Comparison of ENCODE assay signal across 33 cellular contexts in genomic region chr12:106254724-106255123, GRCh38. TPM values are rescaled to one million over a fixed set of nuclear protein-coding genes. Genes with fewer than 3 reads are reported as not detected.
DNase-seq lines count a peak whose midpoint lies in the region; ATAC-seq, FAIRE-seq and TF ChIP-seq lines count a peak whose summit lies in the region.
"Had no signal": no experiment of that assay in that cellular context is flagged by ENCODE, and none has a peak within 500 bp of the region (broad histone marks: within the 10 kb centered on the region; RNA-seq: fewer than 3 reads in every experiment).

No MANE protein-coding gene starts in this region.

- CTCF ChIA-PET in H1 (lab: Charles Lee; ENCODE audit: partially characterized antibody): interaction anchor here (0.8 to 2.9 kb wide), 5 partner anchors 25 to 664 kb away, joined by 3 to 17 read pairs (median 3); no protein-coding TSS in a partner anchor

- peaks cover 4% of the 10 kb centered on the region; the same call in 1 of the 2 replicates for H3K23me2 ChIP-seq in H1 (ENCODE audit: low read depth, low read length)

- no peak overlapping the region for H2BK20ac ChIP-seq in H1 (ENCODE audit: low read length)

- TF ChIP-seq POLR2A in H1 (IDR thresholded peaks at IDR 0.05; ENCODE audit: control extremely low read depth in 1 of 2, low read depth in 2 of 2, low read length in 2 of 2): no peak

- H3K27me3 Mint-ChIP-seq in activated CD4-positive, alpha-beta T cell treated with anti-CD3 and anti-CD28 coated beads, Interleukin-2, amount 10 ng/mL, durations not matched to agents 24 days and 14 days: peaks cover 4% of the 10 kb centered on the region
- H3K27me3 Mint-ChIP-seq: brain; stimulated activated naive CD8-positive, alpha-beta T cell treated with anti-CD3 and anti-CD28 coated beads, Interleukin-15, amount 100 ng/mL, for 72 hours had no signal

- H3K36me3 Mint-ChIP-seq in activated CD4-positive, alpha-beta T cell treated with anti-CD3 and anti-CD28 coated beads, Interleukin-2, amount 10 ng/mL, durations not matched to agents 24 days and 14 days (ENCODE audit: low read depth): no peaks in the 10 kb centered on the region
- H3K36me3 Mint-ChIP-seq: activated naive CD4-positive, alpha-beta T cell treated with anti-CD3 and anti-CD28 coated beads, Interleukin-2, amount 10 ng/mL, durations not matched to agents 7 days and 5 days; brain had no signal

- FAIRE-seq in H1 (lab: Jason Lieb, UNC): peak; percentile 78
- FAIRE-seq: frontal cortex, islet of Langerhans had no signal

- no peak overlapping the region; a peak in 1 of 7 replicates for H3K9ac ChIP-seq in H1 (replicated peaks in 1 of 4; ENCODE audit: extremely low read depth in 1 of 4, low read depth in 3 of 4, low read length in 3 of 4)
- H3K9ac ChIP-seq in neuronal stem cell (ENCODE audit: low read depth, low read length, poor library complexity): no peak overlapping the region
- H3K9ac ChIP-seq: GM23248, KMS-11 had no signal

- H3K27ac ChIP-seq in H1 (ENCODE audit: low read depth, low read length): no peak overlapping the region
- H3K27ac ChIP-seq in neuronal stem cell (replicated peaks; ENCODE audit: low read length): no peak overlapping the region
- H3K27ac ChIP-seq: adrenal gland, GM23248, hepatocyte, KMS-11, left lung, SK-N-MC, thoracic aorta, uterus had no signal

- H3K4ac ChIP-seq in H1 (replicated peaks; ENCODE audit: insufficient read length, low read depth, low read length): no peak overlapping the region
- no peak overlapping the region for H3K4ac ChIP-seq in neuronal stem cell (ENCODE audit: low read length)

- H3K18ac ChIP-seq in H1 (ENCODE audit: extremely low read depth, low read length) (no peak overlapping the region), neuronal stem cell (ENCODE audit: low read length) (no peak overlapping the region)

- H3K4me2 ChIP-seq in H1 (ENCODE audit: insufficient read depth in 1 of 2, low read depth in 2 of 2, low read length in 2 of 2) (peak overlapping the region; percentile 30 to 39; a peak in 2 of 4 replicates), neuronal stem cell (ENCODE audit: insufficient read depth, low read length, poor library complexity, severe bottlenecking) (no peak overlapping the region)
- H3K4me2 ChIP-seq: hepatocyte, KMS-11, smooth muscle cell had no signal

- H2BK15ac ChIP-seq in H1 (ENCODE audit: low read length): no peak overlapping the region
- no peak overlapping the region for H2BK15ac ChIP-seq in neuronal stem cell (ENCODE audit: low read length)

- H4K5ac ChIP-seq in H1 (ENCODE audit: insufficient read length, low read depth, low read length): no peak overlapping the region

- TF ChIP-seq RAD21 in Ishikawa (IDR thresholded peaks at IDR 0.05; ENCODE audit: low read depth) (no peak), H1 (IDR thresholded peaks at IDR 0.05 in 1 of 2, conservative IDR thresholded peaks at IDR 0.05 in 1 of 2; ENCODE audit: low read depth in 2 of 2, low read length in 2 of 2) (no peak)

- POLR2A ChIA-PET in H1 (lab: Charles Lee; ENCODE audit: partially characterized antibody): interaction anchor here (1.2 to 1.5 kb wide), 2 partner anchors 14 to 15 kb away, joined by 3 read pairs; no protein-coding TSS in a partner anchor

- intact Hi-C loops in activated CD4-positive, alpha-beta T cell treated with anti-CD3 and anti-CD28 coated beads, Interleukin-2, amount 10 ng/mL, durations not matched to agents 24 days and 14 days (cut with micrococcal nuclease): no loop called here

- H3K4me3 ChIP-seq in H1 (ENCODE audit: extremely low read depth in 1 of 4, insufficient read depth in 2 of 4, low read depth in 3 of 4, low read length in 4 of 4) (peak overlapping the region in 1 of 4 experiments; percentile 16; a peak in 1 of 8 replicates), neuronal stem cell (ENCODE audit: low read length in 2 of 2) (no peak overlapping the region)
- H3K4me3 ChIP-seq: adrenal gland, GM23248, hepatocyte, left lung, SK-N-MC, smooth muscle cell, thoracic aorta, uterus had no signal

- H3K9me3 ChIP-seq in H1 (ENCODE audit: insufficient read depth in 2 of 2, low read depth in 1 of 2, low read length in 1 of 2) (no peaks in the 10 kb centered on the region), neuronal stem cell (replicated peaks in 1 of 2; ENCODE audit: control insufficient read depth in 2 of 2, insufficient read depth in 1 of 2, low read depth in 1 of 2, low read length in 2 of 2) (no peaks in the 10 kb centered on the region)
- H3K9me3 ChIP-seq: adrenal gland, left lung, thoracic aorta, uterus had no signal

- H2AFZ ChIP-seq in H1 (ENCODE audit: low read length) (no peak overlapping the region), neuronal stem cell (ENCODE audit: low read length) (no peak overlapping the region)
- H2AFZ ChIP-seq: GM23248, hepatocyte had no signal

- no peaks in the 10 kb centered on the region for H3K4me1 Mint-ChIP-seq in activated CD4-positive, alpha-beta T cell treated with anti-CD3 and anti-CD28 coated beads, Interleukin-2, amount 10 ng/mL, durations not matched to agents 24 days and 14 days
- H3K4me1 Mint-ChIP-seq: activated naive CD4-positive, alpha-beta T cell treated with anti-CD3 and anti-CD28 coated beads, Interleukin-2, amount 10 ng/mL, durations not matched to agents 7 days and 5 days; stimulated activated naive CD8-positive, alpha-beta T cell treated with anti-CD3 and anti-CD28 coated beads, Interleukin-15, amount 100 ng/mL, for 72 hours had no signal

- 55% methylated on average over 3 of the region's 3 CpGs; no CpG with 5 or more reads in 1 of the 2 experiments for WGBS in H1 (ENCODE audit: extremely low coverage in 1 of 2, insufficient coverage in 1 of 2, insufficient read length in 1 of 2, insufficient replicate concordance in 2 of 2, low coverage in 1 of 2, low lambda C conversion rate in 2 of 2, missing lambda C conversion rate in 1 of 2), 2 experiments
- WGBS in neuronal stem cell (ENCODE audit: extremely low coverage in 2 of 2, insufficient read length in 2 of 2, insufficient replicate concordance in 1 of 2), 2 donors: no CpG with 5 or more reads among the region's 3 CpGs

- H3K23ac ChIP-seq in H1 (ENCODE audit: insufficient read length): no peak overlapping the region
- H3K23ac ChIP-seq in neuronal stem cell (ENCODE audit: low read depth, low read length, poor library complexity): no peak overlapping the region

- no peak overlapping the region for H2BK120ac ChIP-seq in H1 (replicated peaks; ENCODE audit: low read depth, low read length)
- no peak overlapping the region for H2BK120ac ChIP-seq in neuronal stem cell (ENCODE audit: low read depth, low read length)

- 0 out of 2 replicates have a peak overlapping the region, but pooled peaks have one; percentile 1 for H2BK5ac ChIP-seq in H1 (ENCODE audit: low read depth, low read length)
- no peak overlapping the region for H2BK5ac ChIP-seq in neuronal stem cell (ENCODE audit: low read length)

- H3K14ac ChIP-seq in H1 (ENCODE audit: insufficient read length) (no peak overlapping the region), neuronal stem cell (ENCODE audit: low read length) (no peak overlapping the region)

- no peak for TF ChIP-seq CTCF in H1 (IDR thresholded peaks at IDR 0.05; ENCODE audit: control extremely low read depth in 1 of 3, insufficient read depth in 1 of 3, low read depth in 1 of 3, low read length in 3 of 3)

- H3K4me1 ChIP-seq in H1 (replicated peaks in 1 of 4; ENCODE audit: control insufficient read depth in 3 of 4, insufficient read depth in 4 of 4, low read length in 3 of 4) (peaks cover 0 to 17% (median 6%) of the 10 kb centered on the region in 4 experiments; a peak in 4 of 7 replicates), neuronal stem cell (ENCODE audit: control insufficient read depth in 2 of 2, insufficient read depth in 1 of 2, low read depth in 1 of 2, low read length in 2 of 2) (peaks cover 13 to 14% of the 10 kb centered on the region in 2 donors)

- H3K79me2 ChIP-seq in H1 (ENCODE audit: control insufficient read depth in 1 of 2, insufficient read depth in 2 of 2, low read length in 2 of 2): no peaks in the 10 kb centered on the region
- H3K79me2 ChIP-seq: hepatocyte had no signal

- H2BK12ac ChIP-seq in H1 (ENCODE audit: low read depth, low read length): no peak overlapping the region
- H2BK12ac ChIP-seq in neuronal stem cell (ENCODE audit: low read length): no peak overlapping the region

- H3K79me1 ChIP-seq in H1 (ENCODE audit: low read depth, low read length): no peaks in the 10 kb centered on the region
- no peaks in the 10 kb centered on the region for H3K79me1 ChIP-seq in neuronal stem cell (ENCODE audit: low read depth, low read length)

- no peak overlapping the region for H4K8ac ChIP-seq in H1 (ENCODE audit: extremely low read depth, insufficient read depth, low read length)
- no peak overlapping the region for H4K8ac ChIP-seq in neuronal stem cell (ENCODE audit: low read depth, low read length)

- no peak overlapping the region for H4K91ac ChIP-seq in H1 (replicated peaks; ENCODE audit: insufficient read length, low read length)
- H4K91ac ChIP-seq in neuronal stem cell (ENCODE audit: low read depth, low read length, poor library complexity): no peak overlapping the region

- no peaks in the 10 kb centered on the region for H4K20me1 ChIP-seq in H1 (replicated peaks in 1 of 2; ENCODE audit: control insufficient read depth in 1 of 2, insufficient read depth in 2 of 2, low read length in 2 of 2)

- no peak for TF ChIP-seq EP300 in Ishikawa (IDR thresholded peaks at IDR 0.05; ENCODE audit: borderline replicate concordance)
- TF ChIP-seq EP300 in H1 (IDR thresholded peaks at IDR 0.05; ENCODE audit: borderline replicate concordance in 1 of 2, low read depth in 2 of 2, low read length in 2 of 2): no peak

- no peaks in the 10 kb centered on the region for H3K36me3 ChIP-seq in H1 (ENCODE audit: control insufficient read depth in 2 of 4, insufficient read depth in 4 of 4, low read length in 3 of 4)
- no peaks in the 10 kb centered on the region for H3K36me3 ChIP-seq in neuronal stem cell (replicated peaks in 1 of 2; ENCODE audit: control insufficient read depth in 2 of 2, insufficient read depth in 2 of 2, low read length in 2 of 2)
- H3K36me3 ChIP-seq: adrenal gland, left lung, thoracic aorta, uterus had no signal

- DNase-seq in NCI-H2107 treated with DMSO at 0.1 percent for 48 hours (lab: John Stamatoyannopoulos, UW; ENCODE audit: unreplicated experiment) (peak; percentile 45), NCI-H2107 (lab: John Stamatoyannopoulos, UW) (no peak), H1 (ENCODE audit: low read depth in 1 of 2, low spot score in 2 of 2) (no peak), neuronal stem cell (ENCODE audit: low spot score) (peak; percentile 23)
- DNase-seq in activated CD4-positive, alpha-beta T cell treated with anti-CD3 and anti-CD28 coated beads, Interleukin-2, amount 10 ng/mL, durations not matched to agents 24 days and 14 days: no peak
- no peak for DNase-seq in stimulated activated naive CD4-positive, alpha-beta T cell (lab: John Stamatoyannopoulos, UW)
- DNase-seq: 8988T; activated CD4-positive, alpha-beta T cell treated with anti-CD3 and anti-CD28 coated beads, Interleukin-2, amount 50 U/mL, for 4 hours; activated naive CD4-positive, alpha-beta T cell treated with anti-CD3 and anti-CD28 coated beads, Interleukin-2, amount 10 ng/mL, durations not matched to agents 7 days and 5 days; adrenal gland; C1 segment of cervical spinal cord; GF-D8; GM23248; left lung; NCI-H2081 treated with DMSO at 0.1 percent for 48 hours; posterior cingulate gyrus; right cardiac atrium; stimulated activated CD4-positive, alpha-beta T cell treated with anti-CD3 and anti-CD28 coated beads, Interleukin-1b, Interleukin-23, amount 100 ng/mL, for 48 hours; stimulated activated CD8-positive, alpha-beta memory T cell treated with anti-CD3 and anti-CD28 coated beads, Interleukin-4, amount 100 ng/mL, for 48 hours; stimulated activated naive CD8-positive, alpha-beta T cell treated with anti-CD3 and anti-CD28 coated beads, Interleukin-15, amount 100 ng/mL, for 72 hours; uterus had no signal

- ATAC-seq in HG03460 (IDR thresholded peaks at IDR 0.05; ENCODE audit: unreplicated experiment): no peak
- ATAC-seq: left lung; right cardiac atrium; stimulated activated naive CD8-positive, alpha-beta T cell treated with anti-CD3 and anti-CD28 coated beads, Interleukin-15, amount 100 ng/mL, for 72 hours had no signal

- H3K27me3 ChIP-seq in H1 (replicated peaks in 1 of 4; ENCODE audit: control insufficient read depth in 3 of 4, extremely low read depth in 1 of 4, insufficient read depth in 3 of 4, low read length in 3 of 4) (no peaks in the 10 kb centered on the region), neuronal stem cell (ENCODE audit: control insufficient read depth in 3 of 3, insufficient read depth in 3 of 3, low read depth in 1 of 3, low read length in 3 of 3) (peaks cover 0 to 8% (median 0%) of the 10 kb centered on the region in 3 experiments)
- H3K27me3 ChIP-seq: adrenal gland, hepatocyte, left lung, uterus had no signal

- H3K56ac ChIP-seq in H1 (replicated peaks; ENCODE audit: insufficient read length, low read depth, low read length): no peak overlapping the region

- H3K27ac Mint-ChIP-seq in activated CD4-positive, alpha-beta T cell treated with anti-CD3 and anti-CD28 coated beads, Interleukin-2, amount 10 ng/mL, durations not matched to agents 24 days and 14 days: no peak overlapping the region
- H3K27ac Mint-ChIP-seq: activated naive CD4-positive, alpha-beta T cell treated with anti-CD3 and anti-CD28 coated beads, Interleukin-2, amount 10 ng/mL, durations not matched to agents 7 days and 5 days; activated T-helper 1 cell treated with anti-CD3 and anti-CD28 coated beads, Interleukin-12 subunit alpha, Interleukin-12 subunit beta, Interleukin-2, Interleukin-4 antibody, amounts not matched to agents 30 ng/mL and 10 ng/mL and 1 ng/mL, durations not matched to agents 14 hours and 24 hours and 36 hours; brain; stimulated activated naive CD8-positive, alpha-beta T cell treated with anti-CD3 and anti-CD28 coated beads, Interleukin-15, amount 100 ng/mL, for 72 hours had no signal

- no peak overlapping the region for H3K4me3 Mint-ChIP-seq in activated CD4-positive, alpha-beta T cell treated with anti-CD3 and anti-CD28 coated beads, Interleukin-2, amount 10 ng/mL, durations not matched to agents 24 days and 14 days
- H3K4me3 Mint-ChIP-seq: activated naive CD4-positive, alpha-beta T cell treated with anti-CD3 and anti-CD28 coated beads, Interleukin-2, amount 10 ng/mL, durations not matched to agents 7 days and 5 days; activated T-helper 1 cell treated with anti-CD3 and anti-CD28 coated beads, Interleukin-12 subunit alpha, Interleukin-12 subunit beta, Interleukin-2, Interleukin-4 antibody, amounts not matched to agents 30 ng/mL and 10 ng/mL and 1 ng/mL, durations not matched to agents 14 hours and 24 hours and 36 hours; brain; neural crest cell; stimulated activated naive CD8-positive, alpha-beta T cell treated with anti-CD3 and anti-CD28 coated beads, Interleukin-15, amount 100 ng/mL, for 72 hours had no signal

- H2AK5ac ChIP-seq in H1 (ENCODE audit: low read depth, low read length) (no peak overlapping the region), neuronal stem cell (ENCODE audit: low read depth, low read length) (no peak overlapping the region)

- no peaks in the 10 kb centered on the region for H3K9me3 Mint-ChIP-seq in activated CD4-positive, alpha-beta T cell treated with anti-CD3 and anti-CD28 coated beads, Interleukin-2, amount 10 ng/mL, durations not matched to agents 24 days and 14 days
- H3K9me3 Mint-ChIP-seq: activated naive CD4-positive, alpha-beta T cell treated with anti-CD3 and anti-CD28 coated beads, Interleukin-2, amount 10 ng/mL, durations not matched to agents 7 days and 5 days; activated T-helper 1 cell treated with anti-CD3 and anti-CD28 coated beads, Interleukin-12 subunit alpha, Interleukin-12 subunit beta, Interleukin-2, Interleukin-4 antibody, amounts not matched to agents 30 ng/mL and 10 ng/mL and 1 ng/mL, durations not matched to agents 14 hours and 24 hours and 36 hours; brain; neural crest cell; stimulated activated naive CD8-positive, alpha-beta T cell treated with anti-CD3 and anti-CD28 coated beads, Interleukin-15, amount 100 ng/mL, for 72 hours had no signal

RNA-seq across cellular contexts. Expression of gene CKAP4, which starts 6.9 kb away (rescaled TPM):
- 79.0 and 80.7 TPM in 2 replicates for total RNA-seq in H1 (2021; fragmentation: NEBNext Ultra II Directional; extraction: Animal tissue kit (Norgen Biotek cat#: 25700))
- 29.0 and 35.8 TPM in 2 replicates for polyA plus RNA-seq in H1 (2011; rRNA removed)
- polyA plus RNA-seq in H1 (2011; cell fraction: cytosol; rRNA removed): 40.0 TPM
- polyA plus RNA-seq in H1 (2011; cell fraction: nucleus; rRNA removed): 48.8 TPM
- 54.3 to 68.0 TPM (median 62.2 TPM) in 4 replicates for polyA plus RNA-seq in H1 (2012, experiment 1 of 2)
- 71.1 TPM for polyA plus RNA-seq in H1 (2012, experiment 2 of 2)
- polyA plus RNA-seq in H1 (2013, experiment 1 of 2): 129 TPM
- polyA plus RNA-seq in H1 (2013, experiment 2 of 2): 128 TPM
- polyA minus RNA-seq in H1 (2011; rRNA and poly(A)+ RNA removed): 21.5 and 30.7 TPM in 2 replicates
- 29.8 TPM for polyA minus RNA-seq in H1 (2011; cell fraction: cytosol; rRNA and poly(A)+ RNA removed)
- 20.0 TPM for polyA minus RNA-seq in H1 (2011; cell fraction: nucleus; rRNA and poly(A)+ RNA removed)
- 122 TPM for polyA plus RNA-seq in neuronal stem cell (2013, experiment 1 of 2)
- polyA plus RNA-seq in neuronal stem cell (2013, experiment 2 of 2): 125 TPM
- total RNA-seq in activated CD4-positive, alpha-beta T cell treated with anti-CD3 and anti-CD28 coated beads, Interleukin-2, amount 10 ng/mL, durations not matched to agents 24 days and 14 days: 6.7 and 7.7 TPM in 2 replicates

RNA-seq across cellular contexts. Expression of gene TCP11L2, which starts 47.8 kb away (rescaled TPM):
- 7.1 and 7.7 TPM in 2 replicates for total RNA-seq in H1 (2021; fragmentation: NEBNext Ultra II Directional; extraction: Animal tissue kit (Norgen Biotek cat#: 25700))
- 1.9 and 2.1 TPM in 2 replicates for polyA plus RNA-seq in H1 (2011; rRNA removed)
- polyA plus RNA-seq in H1 (2011; cell fraction: cytosol; rRNA removed): 3.1 TPM
- polyA plus RNA-seq in H1 (2011; cell fraction: nucleus; rRNA removed): 3.2 TPM
- 2.9 to 3.5 TPM (median 3.1 TPM) in 4 replicates for polyA plus RNA-seq in H1 (2012, experiment 1 of 2)
- polyA plus RNA-seq in H1 (2012, experiment 2 of 2): 0.79 TPM
- polyA plus RNA-seq in H1 (2013, experiment 1 of 2): 2.7 TPM
- polyA plus RNA-seq in H1 (2013, experiment 2 of 2): 2.1 TPM
- polyA minus RNA-seq in H1 (2011; rRNA and poly(A)+ RNA removed): 17.3 and 21.9 TPM in 2 replicates
- 8.1 TPM for polyA minus RNA-seq in H1 (2011; cell fraction: cytosol; rRNA and poly(A)+ RNA removed)
- 15.3 TPM for polyA minus RNA-seq in H1 (2011; cell fraction: nucleus; rRNA and poly(A)+ RNA removed)
- 5.3 TPM for polyA plus RNA-seq in neuronal stem cell (2013, experiment 1 of 2)
- 5.4 TPM for polyA plus RNA-seq in neuronal stem cell (2013, experiment 2 of 2)
- total RNA-seq in activated CD4-positive, alpha-beta T cell treated with anti-CD3 and anti-CD28 coated beads, Interleukin-2, amount 10 ng/mL, durations not matched to agents 24 days and 14 days: 3.2 and 4.5 TPM in 2 replicates

Comparison
In these comparisons a context has a peak if more than half of its experiments do, and no peak if none do; other contexts are left out.
1. DNase-seq: peak in NCI-H2107 treated with DMSO at 0.1 percent for 48 hours (single experiment) and neuronal stem cell (single experiment); none in NCI-H2107 (single experiment), H1 (0 of 2), activated CD4-positive, alpha-beta T cell treated with anti-CD3 and anti-CD28 coated beads, Interleukin-2, amount 10 ng/mL, durations not matched to agents 24 days and 14 days (single experiment) and stimulated activated naive CD4-positive, alpha-beta T cell (0 of 6).